Comparison of ENCODE assay signal across 34 cellular contexts in the genomic region with DNA sequence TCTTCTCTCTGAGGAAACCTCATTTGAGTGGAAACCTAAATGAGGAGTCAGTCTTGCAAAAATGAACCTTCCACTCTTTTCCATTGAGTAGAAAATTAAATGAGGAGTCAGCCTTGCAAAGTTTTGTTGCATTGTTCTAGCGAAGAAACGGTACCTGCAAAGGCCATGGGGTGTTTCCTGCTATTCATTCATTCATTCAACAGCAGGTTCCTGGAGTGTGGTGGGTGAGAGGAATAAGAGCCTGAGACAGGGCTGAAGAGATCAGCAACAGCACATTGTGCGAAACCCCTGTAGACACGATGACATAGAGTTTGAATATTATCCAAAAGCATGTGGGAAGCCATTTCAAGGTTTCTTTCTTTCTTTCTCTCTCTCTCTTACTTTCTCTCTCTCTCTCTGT. TPM values are rescaled to one million over a fixed set of nuclear protein-coding genes. Genes with fewer than 3 reads are reported as not detected.
"Had no signal": no experiment of that assay in that cellular context is flagged by ENCODE, and none has a peak within 500 bp of the region (broad histone marks: within the 10 kb centered on the region; RNA-seq: fewer than 3 reads in every experiment).

No MANE protein-coding gene starts in this region.

- H3K4me3 Mint-ChIP-seq: activated B cell treated with CpG ODN at 0.5 μM for 24 hours; activated CD8-positive, alpha-beta T cell treated with anti-CD3 and anti-CD28 coated beads for 36 hours; activated naive CD8-positive, alpha-beta T cell; activated T-cell treated with anti-CD3 and anti-CD28 coated beads, Interleukin-2, amount 50 U/mL, for 4 hours; activated T-helper 17 cell treated with anti-CD3 and anti-CD28 coated beads, Interleukin-2, amount 50 U/mL, for 72 hours; T-helper 17 cell; T-helper 2 cell treated with Interferon-gamma antibody and Interleukin-4, amounts not matched to agents 5 μg/mL and 100 μg/mL, for 36 hours had no signal

- H3K27me3 ChIP-seq: body of pancreas, esophagus squamous epithelium, gastroesophageal sphincter, heart right ventricle had no signal

- H3K27ac ChIP-seq: body of pancreas, epithelial cell of prostate, esophagus squamous epithelium, gastroesophageal sphincter, heart right ventricle, WERI-Rb-1 had no signal

- H3K27me3 Mint-ChIP-seq: activated B cell treated with CpG ODN at 0.5 μM for 24 hours; activated CD8-positive, alpha-beta T cell treated with anti-CD3 and anti-CD28 coated beads for 36 hours; activated naive CD8-positive, alpha-beta T cell; activated T-helper 17 cell treated with anti-CD3 and anti-CD28 coated beads, Interleukin-2, amount 50 U/mL, for 72 hours; T-helper 17 cell had no signal

- H3K9me3 Mint-ChIP-seq: activated B cell treated with CpG ODN at 0.5 μM for 24 hours; activated CD8-positive, alpha-beta T cell treated with anti-CD3 and anti-CD28 coated beads for 36 hours; activated T-cell treated with anti-CD3 and anti-CD28 coated beads, Interleukin-2, amount 50 U/mL, for 4 hours; activated T-helper 17 cell treated with anti-CD3 and anti-CD28 coated beads, Interleukin-2, amount 50 U/mL, for 72 hours; T-helper 2 cell treated with Interferon-gamma antibody and Interleukin-4, amounts not matched to agents 5 μg/mL and 100 μg/mL, for 36 hours had no signal

- H3K4me3 ChIP-seq: body of pancreas, esophagus squamous epithelium, gastroesophageal sphincter, heart right ventricle had no signal

- DNase-seq: activated B cell treated with CpG ODN at 0.5 μM for 24 hours; activated CD4-positive, alpha-beta T cell treated with anti-CD3 and anti-CD28 coated beads for 48 hours; activated CD4-positive, alpha-beta T cell treated with anti-CD3 and anti-CD28 coated beads, Interleukin-2, amount 50 U/mL, for 1 hour; activated CD4-positive, alpha-beta T cell treated with anti-CD3 and anti-CD28 coated beads, Interleukin-2, amount 50 U/mL, for 48 hours; activated CD8-positive, alpha-beta memory T cell treated with anti-CD3 and anti-CD28 coated beads for 24 hours; activated CD8-positive, alpha-beta T cell treated with anti-CD3 and anti-CD28 coated beads for 36 hours; activated effector memory CD4-positive, alpha-beta T cell treated with Interleukin-2 at 50 U/mL for 16 hours; activated gamma-delta T cell treated with Interleukin-2 at 50 U/mL for 16 hours; activated naive CD4-positive, alpha-beta T cell treated with anti-CD3 and anti-CD28 coated beads, Interleukin-2, amount 50 U/mL, for 16 hours; activated naive CD4-positive, alpha-beta T cell treated with Interleukin-2 at 50 U/mL for 16 hours; activated T-cell treated with anti-CD3 and anti-CD28 coated beads, Interleukin-2, amount 50 U/mL, for 4 hours; amniotic stem cell; anterior cingulate cortex; body of pancreas; caudate nucleus; cortex of kidney; effector CD8-positive, alpha-beta T cell; esophagus squamous epithelium; foreskin melanocyte; heart right ventricle; T-helper 1 cell; T-helper 17 cell; T1000; WERI-Rb-1 had no signal

- H3K9me3 ChIP-seq: body of pancreas, esophagus squamous epithelium, gastroesophageal sphincter, heart right ventricle had no signal

- H3K4me1 ChIP-seq: body of pancreas, gastroesophageal sphincter had no signal

- ATAC-seq: activated CD4-positive, CD25-positive, alpha-beta regulatory T cell treated with anti-CD3 and anti-CD28 coated beads, Interleukin-2, amount 50 U/mL, for 24 hours; activated CD8-positive, alpha-beta T cell treated with anti-CD3 and anti-CD28 coated beads for 36 hours; activated T-cell treated with anti-CD3 and anti-CD28 coated beads, Interleukin-2, amount 50 U/mL, for 4 hours; activated T-helper 17 cell treated with anti-CD3 and anti-CD28 coated beads, Interleukin-2, amount 50 U/mL, for 72 hours; body of pancreas; gastroesophageal sphincter; heart right ventricle; T-helper 17 cell had no signal

- H3K27ac Mint-ChIP-seq: activated B cell treated with CpG ODN at 0.5 μM for 24 hours; activated CD8-positive, alpha-beta T cell treated with anti-CD3 and anti-CD28 coated beads for 36 hours; activated naive CD8-positive, alpha-beta T cell; activated T-helper 17 cell treated with anti-CD3 and anti-CD28 coated beads, Interleukin-2, amount 50 U/mL, for 72 hours; T-helper 17 cell had no signal

- H3K36me3 ChIP-seq: esophagus squamous epithelium, gastroesophageal sphincter had no signal

RNA-seq across cellular contexts. Expression of gene CFAP77, which starts 40.6 kb away (rescaled TPM):
- total RNA-seq: activated B cell treated with CpG ODN at 0.5 μM for 24 hours; activated CD8-positive, alpha-beta T cell treated with anti-CD3 and anti-CD28 coated beads for 36 hours; activated T-cell treated with anti-CD3 and anti-CD28 coated beads, Interleukin-2, amount 50 U/mL, for 4 hours; activated T-helper 17 cell treated with anti-CD3 and anti-CD28 coated beads, Interleukin-2, amount 50 U/mL, for 72 hours; body of pancreas; esophagus squamous epithelium; fibroblast of lung; gastroesophageal sphincter; glomerular endothelial cell; T-helper 17 cell had no signal
- polyA plus RNA-seq: adipose tissue, esophagus, fibroblast of lung had no signal
